In genomic region chrX:3522016-3522690, GRCh38 we compare ENCODE assay signal across 24 cellular contexts.
DNase-seq lines count a peak whose midpoint lies in the region; ATAC-seq and TF ChIP-seq lines count a peak whose summit lies in the region.
"Had no signal": no experiment of that assay in that cellular context is flagged by ENCODE, and none has a peak within 500 bp of the region (broad histone marks: within the 10 kb centered on the region; RNA-seq: fewer than 3 reads in every experiment).

No MANE protein-coding gene starts in this region.

- H3K36me3 Mint-ChIP-seq in HFFc6 (ENCODE audit: low read depth), result peaks cover 18% of the 10 kb centered on the region
- H3K36me3 Mint-ChIP-seq: activated naive CD4-positive, alpha-beta T cell treated with anti-CD3 and anti-CD28 coated beads, Interleukin-2, amount 50 U/mL, for 72 hours; brain had no signal

- peak overlapping the region; percentile 80 for H3K9ac ChIP-seq in mesenchymal stem cell (ENCODE audit: low read length)

- H3K27ac Mint-ChIP-seq in HFFc6, result no peak overlapping the region
- H3K27ac Mint-ChIP-seq: activated naive CD4-positive, alpha-beta T cell treated with anti-CD3 and anti-CD28 coated beads, Interleukin-2, amount 50 U/mL, for 72 hours; activated T-cell treated with anti-CD3 and anti-CD28 coated beads, Interleukin-2, amount 50 U/mL, for 72 hours had no signal

- no peak overlapping the region for H3K4me3 Mint-ChIP-seq in HFFc6
- H3K4me3 Mint-ChIP-seq: activated T-cell treated with anti-CD3 and anti-CD28 coated beads, Interleukin-2, amount 50 U/mL, for 72 hours; brain; neural crest cell had no signal

- TF ChIP-seq CTCF in HFFc6 (IDR thresholded peaks at IDR 0.05), result no peak
- no peak for TF ChIP-seq CTCF in cardiac fibroblast (IDR thresholded peaks at IDR 0.05; ENCODE audit: low read depth, low read length)

- no peaks in the 10 kb centered on the region for H3K36me3 ChIP-seq in mesenchymal stem cell (ENCODE audit: control insufficient read depth in 1 of 2, insufficient read depth in 2 of 2, low read depth in 1 of 2, low read length in 2 of 2)
- H3K36me3 ChIP-seq: left lung, vagina had no signal

- H2BK120ac ChIP-seq in mesenchymal stem cell (ENCODE audit: low read depth, low read length), result no peak overlapping the region

- H3K4ac ChIP-seq in mesenchymal stem cell (ENCODE audit: low read depth in 1 of 2, low read length in 2 of 2), result no peak overlapping the region

- H3K9me3 ChIP-seq in mesenchymal stem cell (ENCODE audit: control insufficient read depth, low read length), result no peaks in the 10 kb centered on the region
- H3K9me3 ChIP-seq: left lung, psoas muscle, vagina had no signal

- no peak overlapping the region for H4K91ac ChIP-seq in mesenchymal stem cell (ENCODE audit: low read length)

- no peak overlapping the region for H4K8ac ChIP-seq in mesenchymal stem cell (ENCODE audit: low read length)

- no peak overlapping the region for H2AK5ac ChIP-seq in mesenchymal stem cell (ENCODE audit: low read length, severe bottlenecking)

- peaks cover 9% of the 10 kb centered on the region for H3K9me3 Mint-ChIP-seq in HFFc6
- H3K9me3 Mint-ChIP-seq: brain had no signal

- H3K4me1 ChIP-seq in mesenchymal stem cell (ENCODE audit: control insufficient read depth, insufficient read depth, low read depth, low read length), result peaks cover 1% of the 10 kb centered on the region
- H3K4me1 ChIP-seq: left lung, psoas muscle, vagina had no signal

- no peaks in the 10 kb centered on the region; the same call in 1 of the 2 replicates for H3K4me1 Mint-ChIP-seq in HFFc6 (ENCODE audit: low read depth)
- H3K4me1 Mint-ChIP-seq: brain had no signal

- no peak overlapping the region for H3K18ac ChIP-seq in mesenchymal stem cell (ENCODE audit: low read depth in 1 of 2, low read length in 2 of 2)

- no peak for ATAC-seq in GM18520 (IDR thresholded peaks at IDR 0.05; ENCODE audit: unreplicated experiment)
- no peak for ATAC-seq in HG03469 (IDR thresholded peaks at IDR 0.05; ENCODE audit: unreplicated experiment)
- ATAC-seq: activated naive CD4-positive, alpha-beta T cell treated with anti-CD3 and anti-CD28 coated beads, Interleukin-2, amount 50 U/mL, for 72 hours; activated T-cell treated with anti-CD3 and anti-CD28 coated beads, Interleukin-2, amount 50 U/mL, for 72 hours; HCT116; psoas muscle had no signal

- H2BK15ac ChIP-seq in mesenchymal stem cell (ENCODE audit: low read depth, poor library complexity, severe bottlenecking), result no peak overlapping the region

- no peak overlapping the region for H2BK5ac ChIP-seq in mesenchymal stem cell (ENCODE audit: low read depth, low read length, poor library complexity, severe bottlenecking)

- DNase-seq in AG08395 (ENCODE audit: low spot score) (peak; percentile 47), HFFc6 (peak; percentile 71), cardiac fibroblast (ENCODE audit: low read depth in 2 of 2) (peak; percentile 20 to 60), mesenchymal stem cell (peak; percentile 20), DMS153 treated with DMSO at 0.1 percent for 48 hours (lab: John Stamatoyannopoulos, UW; ENCODE audit: unreplicated experiment) (no peak), Ammon's horn (ENCODE audit: low spot score) (no peak)
- DNase-seq: activated CD4-positive, alpha-beta T cell treated with anti-CD3 and anti-CD28 coated beads for 1 hour; activated T-cell treated with anti-CD3 and anti-CD28 coated beads, Interleukin-2, amount 50 U/mL, for 72 hours; AML-193; dorsolateral prefrontal cortex; glutamatergic neuron; left lung; NCI-H1105; NCI-H2081 treated with DMSO at 0.1 percent for 48 hours; NK-92 treated with Interleukin-12 subunit alpha and Interleukin-12 subunit beta, amount 100 ng/mL, for 24 hours; psoas muscle; SW 1271 had no signal

- 83% methylated on average over 3 of the region's 4 CpGs for WGBS in mesenchymal stem cell

- no peak overlapping the region for H3K14ac ChIP-seq in mesenchymal stem cell (ENCODE audit: low read length in 2 of 2)

- H3K4me2 ChIP-seq in mesenchymal stem cell (ENCODE audit: low read length, poor library complexity, severe bottlenecking), result no peak overlapping the region

- no peak overlapping the region for H3K23ac ChIP-seq in mesenchymal stem cell (ENCODE audit: low read length in 2 of 2)

- no peaks in the 10 kb centered on the region for H3K79me1 ChIP-seq in mesenchymal stem cell (replicated peaks; ENCODE audit: low read length, poor library complexity, severe bottlenecking)

- H2BK12ac ChIP-seq in mesenchymal stem cell (ENCODE audit: low read length in 2 of 2), result no peak overlapping the region

- H3K27me3 ChIP-seq in mesenchymal stem cell (ENCODE audit: control insufficient read depth in 1 of 2, insufficient read depth in 1 of 2, low read length in 2 of 2), result no peaks in the 10 kb centered on the region
- H3K27me3 ChIP-seq: vagina had no signal

- no peak overlapping the region for H2AFZ ChIP-seq in mesenchymal stem cell (ENCODE audit: low read depth, low read length)

- no peak overlapping the region for H3K27ac ChIP-seq in mesenchymal stem cell (ENCODE audit: low read length, poor library complexity, severe bottlenecking)
- H3K27ac ChIP-seq: dorsolateral prefrontal cortex, psoas muscle had no signal

- H3K27me3 Mint-ChIP-seq in HFFc6 (ENCODE audit: insufficient read depth), result no peaks in the 10 kb centered on the region
- H3K27me3 Mint-ChIP-seq: brain had no signal

- H3K4me3 ChIP-seq in cardiac fibroblast (replicated peaks in 1 of 2; ENCODE audit: low read depth in 2 of 2, low read length in 2 of 2) (no peak overlapping the region), mesenchymal stem cell (ENCODE audit: insufficient read depth in 1 of 2, low read depth in 1 of 2, low read length in 2 of 2) (no peak overlapping the region)
- H3K4me3 ChIP-seq: dorsolateral prefrontal cortex, left lung, psoas muscle, vagina had no signal

Comparison
In these comparisons a context has a peak if more than half of its experiments do, and no peak if none do; other contexts are left out.
1. DNase-seq: peak in AG08395 (single experiment), HFFc6 (single experiment), cardiac fibroblast (2 of 2) and mesenchymal stem cell (single experiment); none in DMS153 treated with DMSO at 0.1 percent for 48 hours (single experiment) and Ammon's horn (single experiment).